In the genomic region with DNA sequence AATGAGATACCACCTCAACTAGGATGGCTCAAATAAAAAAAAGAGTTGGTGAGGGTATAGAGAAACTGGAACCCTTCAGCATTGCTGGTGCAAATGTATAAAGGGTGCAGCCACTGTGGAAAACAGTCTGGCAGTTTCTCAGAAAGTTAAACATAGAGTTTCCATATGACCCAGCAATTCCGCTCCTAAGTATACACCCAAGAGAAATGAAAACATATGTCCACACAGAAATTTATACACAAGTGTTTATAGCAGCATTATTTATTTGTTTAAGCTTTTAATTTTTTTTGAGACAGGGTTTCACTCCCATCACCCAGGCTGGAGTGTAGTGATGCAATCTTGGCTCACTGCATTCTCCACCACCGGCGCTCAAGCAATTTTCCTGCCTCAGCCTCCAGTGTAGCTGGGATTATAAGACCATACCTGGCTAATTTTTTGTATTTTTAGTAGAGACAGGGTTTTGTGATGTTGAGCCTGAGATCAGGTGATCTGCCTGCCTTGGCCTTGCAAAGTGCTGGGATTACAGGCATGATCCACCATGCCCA, we compare ENCODE assay signal across 18 cellular contexts.
DNase-seq lines count a peak whose midpoint lies in the region; ATAC-seq and TF ChIP-seq lines count a peak whose summit lies in the region.
"Had no signal": no experiment of that assay in that cellular context is flagged by ENCODE, and none has a peak within 500 bp of the region (broad histone marks: within the 10 kb centered on the region; RNA-seq: fewer than 3 reads in every experiment).

No MANE protein-coding gene starts in this region.

- H4K8ac ChIP-seq in IMR-90 (ENCODE audit: low read depth in 2 of 2, low read length in 2 of 2): no peak overlapping the region

- no peak overlapping the region for H3K9ac ChIP-seq in IMR-90 (ENCODE audit: low read depth, low read length)
- H3K9ac ChIP-seq: BLaER1 had no signal

- CTCF ChIA-PET in IMR-90 (lab: Yijun Ruan, JAX): no interaction called here

- no peak overlapping the region for H2AK9ac ChIP-seq in IMR-90 (replicated peaks; ENCODE audit: low read depth, low read length, poor library complexity)

- intact Hi-C loops in IMR-90 (cut with micrococcal nuclease) (no loop called here), left cardiac atrium (cut with DNase I) (no loop called here)

- no peaks in the 10 kb centered on the region for H3K36me3 ChIP-seq in IMR-90 (ENCODE audit: control insufficient read depth, insufficient read depth, low read length)
- H3K36me3 ChIP-seq: BLaER1, HAP-1 had no signal

- no peak overlapping the region for H4K5ac ChIP-seq in IMR-90 (ENCODE audit: low read depth, low read length)

- WGBS in IMR-90 (ENCODE audit: extremely low coverage in 2 of 2, insufficient read length in 1 of 2), 2 experiments: no CpG with 5 or more reads among the region's 3 CpGs

- POLR2A ChIA-PET in IMR-90 (lab: Charles Lee; ENCODE audit: unreplicated experiment): no interaction called here

- no peak for TF ChIP-seq CTCF in IMR-90 (conservative IDR thresholded peaks at IDR 0.05; ENCODE audit: low read depth, low read length)

- H2AFZ ChIP-seq in IMR-90 (replicated peaks; ENCODE audit: low read length, poor library complexity): no peak overlapping the region

- no peak for TF ChIP-seq RAD21 in IMR-90 (IDR thresholded peaks at IDR 0.05; ENCODE audit: low read length)

- peaks cover 4% of the 10 kb centered on the region for H3K27me3 ChIP-seq in IMR-90 (ENCODE audit: control insufficient read depth, insufficient read depth, low read length)
- H3K27me3 ChIP-seq: BLaER1 had no signal

- no peak overlapping the region for H3K56ac ChIP-seq in IMR-90 (ENCODE audit: extremely low read depth, insufficient read depth, low read length)

- no peak overlapping the region for H4K91ac ChIP-seq in IMR-90 (ENCODE audit: insufficient read depth, low read depth, low read length)

- BruUV-seq in IMR-90 (replicated peaks; lab: Mats Ljungman, UMichigan): no TSS peak

- H2BK5ac ChIP-seq in IMR-90 (ENCODE audit: low read depth, low read length, poor library complexity, severe bottlenecking): no peak overlapping the region

- no peaks in the 10 kb centered on the region for H3K79me1 ChIP-seq in IMR-90 (ENCODE audit: low read depth in 1 of 2, low read length in 2 of 2)

- in situ Hi-C loops in IMR-90 (cut with MboI; ENCODE audit: low sequenced_read_pairs): no loop called here

- H2AK5ac ChIP-seq in IMR-90 (ENCODE audit: low read depth, low read length): no peak overlapping the region

- H3K9me3 ChIP-seq in IMR-90 (ENCODE audit: control insufficient read depth, insufficient read depth, low read length): no peaks in the 10 kb centered on the region
- H3K9me3 ChIP-seq: BLaER1, Caco-2, HAP-1 had no signal

- H4K20me1 ChIP-seq in IMR-90 (ENCODE audit: insufficient read depth, low read length): no peaks in the 10 kb centered on the region
- H4K20me1 ChIP-seq: BLaER1 had no signal

- no peak overlapping the region for H3K4me3 ChIP-seq in IMR-90 (ENCODE audit: insufficient read depth, low read depth, low read length)
- H3K4me3 ChIP-seq: BLaER1, HAP-1 had no signal

- H3K23ac ChIP-seq in IMR-90 (ENCODE audit: low read depth, low read length): no peak overlapping the region

- H3K4me1 ChIP-seq in IMR-90 (ENCODE audit: control insufficient read depth, insufficient read depth, low read length): no peaks in the 10 kb centered on the region

- no peak overlapping the region for H2BK15ac ChIP-seq in IMR-90 (ENCODE audit: low read depth, low read length)

- no peak overlapping the region for H2BK20ac ChIP-seq in IMR-90 (ENCODE audit: low read depth, low read length)

- no peak overlapping the region for H3K14ac ChIP-seq in IMR-90 (replicated peaks; ENCODE audit: low read depth, low read length)

- H3K27ac ChIP-seq in IMR-90 (ENCODE audit: insufficient read depth, low read length): no peak overlapping the region
- H3K27ac ChIP-seq: 22Rv1, BLaER1, C4-2B had no signal

- no peak for ATAC-seq in IMR-90 (ENCODE audit: low read depth)
- no peak for ATAC-seq in HG02840 (IDR thresholded peaks at IDR 0.05; ENCODE audit: low FRiP score, unreplicated experiment)
- ATAC-seq in left cardiac atrium: no peak
- ATAC-seq: CD8-positive, alpha-beta T cell had no signal

- DNase-seq in DMS53 (lab: John Stamatoyannopoulos, UW): peak; percentile 14
- DNase-seq in DMS53 treated with DMSO at 0.1 percent for 48 hours (lab: John Stamatoyannopoulos, UW; ENCODE audit: unreplicated experiment): no peak
- no peak for DNase-seq in IMR-90
- DNase-seq in islet precursor cell: peak; percentile 22
- DNase-seq in MV-4-11 (lab: John Stamatoyannopoulos, UW): no peak
- no peak for DNase-seq in left cardiac atrium
- DNase-seq: CD4-positive, CD25-positive, alpha-beta regulatory T cell; CD8-positive, alpha-beta T cell; DMS153; DMS79 treated with DMSO at 0.1 percent for 48 hours; GF-D8; GOT3 had no signal

- H3K18ac ChIP-seq in IMR-90 (ENCODE audit: low read depth, low read length): no peak overlapping the region

- H3K9me1 ChIP-seq in IMR-90 (ENCODE audit: insufficient read depth, low read length): no peaks in the 10 kb centered on the region

- H3K4me2 ChIP-seq in IMR-90 (ENCODE audit: low read depth, low read length): no peak overlapping the region
- H3K4me2 ChIP-seq: BLaER1 had no signal

- H2BK120ac ChIP-seq in IMR-90 (ENCODE audit: low read depth, low read length): no peak overlapping the region

- no peak overlapping the region for H3K4ac ChIP-seq in IMR-90 (ENCODE audit: low read depth, low read length)

- no peak for TF ChIP-seq POLR2A in IMR-90 (IDR thresholded peaks at IDR 0.05; ENCODE audit: low read depth, low read length)

- dilution Hi-C loops in IMR-90 (cut with HindIII; ENCODE audit: low sequenced_read_pairs, unreplicated experiment): no loop called here

TF ChIP-seq in IMR-90, 13 proteins besides CTCF, POLR2A, EP300 and RAD21:
- TF ChIP-seq CEBPB (IDR thresholded peaks at IDR 0.05; ENCODE audit: low read depth, low read length) (peak; percentile 50; the same call in 1 of the 2 replicates), RCOR1 (IDR thresholded peaks at IDR 0.05; ENCODE audit: insufficient replicate concordance, low read length) (no peak)

Comparison
In these comparisons a context has a peak if more than half of its experiments do, and no peak if none do; other contexts are left out.
1. DNase-seq: peak in DMS53 (single experiment) and islet precursor cell (single experiment); none in DMS53 treated with DMSO at 0.1 percent for 48 hours (single experiment), IMR-90 (single experiment), MV-4-11 (single experiment) and left cardiac atrium (single experiment).